ENCODE assay signal across 19 cellular contexts in genomic region chr20:12294684-12295083, GRCh38.
"Had no signal": no experiment of that assay in that cellular context is flagged by ENCODE, and none has a peak within 500 bp of the region (broad histone marks: within the 10 kb centered on the region; RNA-seq: fewer than 3 reads in every experiment).

No MANE protein-coding gene starts in this region.

- H3K27me3 ChIP-seq: dorsolateral prefrontal cortex, esophagus muscularis mucosa, foreskin keratinocyte, gastroesophageal sphincter, heart left ventricle, hepatocyte, left lung had no signal

- H3K79me2 ChIP-seq: hepatocyte had no signal

- H3K4me1 Mint-ChIP-seq: memory B cell had no signal

- H3K4me1 ChIP-seq: esophagus muscularis mucosa, foreskin keratinocyte, gastroesophageal sphincter, heart left ventricle, left lung, lower lobe of right lung had no signal

- DNase-seq: dermis blood vessel endothelial cell; dorsolateral prefrontal cortex; effector CD4-positive, alpha-beta T cell; effector memory CD4-positive, alpha-beta T cell; foreskin keratinocyte; heart left ventricle; hypothalamus; immature natural killer cell; left cardiac atrium; left lung; left ventricle myocardium superior; lower lobe of right lung; mesendoderm; mucosa of descending colon had no signal

- H3K27me3 Mint-ChIP-seq: memory B cell had no signal

- H3K36me3 ChIP-seq: esophagus muscularis mucosa, gastroesophageal sphincter, heart left ventricle, left lung, lower lobe of right lung had no signal

- H2AFZ ChIP-seq: hepatocyte had no signal

- H3K27ac Mint-ChIP-seq: immature natural killer cell, memory B cell had no signal

- H3K4me3 Mint-ChIP-seq: immature natural killer cell, memory B cell had no signal

- ATAC-seq: foreskin keratinocyte, gastroesophageal sphincter, heart left ventricle, left cardiac atrium, left lung, left ventricle myocardium superior, lower lobe of right lung, mucosa of descending colon had no signal

- H3K4me3 ChIP-seq: coronary artery, esophagus muscularis mucosa, gastroesophageal sphincter, heart left ventricle, hepatocyte, left lung, lower lobe of right lung, mucosa of descending colon had no signal

- H3K4me2 ChIP-seq: hepatocyte had no signal

- H3K27ac ChIP-seq: coronary artery, esophagus muscularis mucosa, foreskin keratinocyte, gastroesophageal sphincter, heart left ventricle, hepatocyte, left lung, lower lobe of right lung had no signal
